In the genomic region with DNA sequence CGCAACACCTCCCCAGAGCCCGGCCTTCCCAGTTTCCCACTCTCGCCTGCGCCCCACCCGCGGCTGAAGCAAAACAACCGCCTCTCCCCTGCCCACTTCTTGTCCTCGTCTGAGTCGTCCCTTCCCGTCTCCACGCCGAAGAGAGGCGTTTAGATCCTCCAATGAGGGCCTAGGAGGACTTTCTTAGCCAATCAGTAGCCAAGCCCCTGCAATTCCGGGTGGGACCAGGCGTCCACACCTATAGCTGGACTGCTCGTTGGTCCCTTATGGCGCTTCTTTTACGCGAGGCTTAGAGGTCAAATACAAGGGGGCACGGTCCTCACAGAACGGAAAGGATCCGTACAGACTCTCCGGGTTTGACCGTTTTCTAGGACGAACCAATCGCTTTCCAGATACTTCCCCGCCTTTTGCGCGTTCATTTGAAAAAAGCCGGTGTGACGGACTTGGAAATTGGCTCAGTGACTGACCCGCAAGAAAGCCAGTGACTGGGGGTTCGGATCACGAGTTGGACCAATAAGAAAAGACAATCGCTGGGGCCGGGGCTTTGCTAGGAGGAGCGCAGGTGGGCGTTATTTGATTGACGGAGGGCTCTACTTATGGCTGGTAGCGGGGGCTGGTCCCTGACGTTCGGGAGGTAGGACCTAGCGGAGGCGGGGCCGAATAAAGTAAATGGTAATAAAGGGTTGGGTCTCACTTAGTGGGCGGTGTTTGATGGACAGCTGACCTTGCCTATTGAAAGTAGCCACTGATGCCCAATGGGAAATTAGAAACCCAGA, we compare ENCODE assay signal across 8 cellular contexts. TPM values are rescaled to one million over a fixed set of nuclear protein-coding genes. Genes with fewer than 3 reads are reported as not detected.
DNase-seq lines count a peak whose midpoint lies in the region; ATAC-seq and TF ChIP-seq lines count a peak whose summit lies in the region.

No MANE protein-coding gene starts in this region.

- peaks cover 22% of the 10 kb centered on the region for H3K36me3 Mint-ChIP-seq in dendritic cell treated with granulocyte-macrophage colony-stimulating factor and Interleukin-4, amounts not matched to agents 40 ng/mL and 50 ng/mL, for 4 days (ENCODE audit: low read depth)

- H3K27ac ChIP-seq in C4-2B: peak overlapping the region; percentile 72

- peaks cover 35% of the 10 kb centered on the region for H3K4me1 Mint-ChIP-seq in dendritic cell treated with granulocyte-macrophage colony-stimulating factor and Interleukin-4, amounts not matched to agents 40 ng/mL and 50 ng/mL, for 4 days (ENCODE audit: low read depth)

- H3K4me3 Mint-ChIP-seq in dendritic cell treated with granulocyte-macrophage colony-stimulating factor and Interleukin-4, amounts not matched to agents 40 ng/mL and 50 ng/mL, for 4 days: peak overlapping the region; percentile 79

- intact Hi-C loops in dendritic cell treated with granulocyte-macrophage colony-stimulating factor and Interleukin-4, amounts not matched to agents 40 ng/mL and 50 ng/mL, for 4 days (cut with micrococcal nuclease): loop anchor here (1.0 to 2.0 kb wide), 2 partner anchors 81 to 193 kb away; a partner anchor contains a TSS

- no peaks in the 10 kb centered on the region for H3K27me3 Mint-ChIP-seq in dendritic cell treated with granulocyte-macrophage colony-stimulating factor and Interleukin-4, amounts not matched to agents 40 ng/mL and 50 ng/mL, for 4 days

- no peaks in the 10 kb centered on the region for H3K9me3 Mint-ChIP-seq in dendritic cell treated with granulocyte-macrophage colony-stimulating factor and Interleukin-4, amounts not matched to agents 40 ng/mL and 50 ng/mL, for 4 days

- no peak for TF ChIP-seq CTCF in C4-2B (conservative IDR thresholded peaks at IDR 0.05)

- ATAC-seq in GM19395 (IDR thresholded peaks at IDR 0.05; ENCODE audit: unreplicated experiment) (peak; percentile 81), HG03558 (IDR thresholded peaks at IDR 0.05; ENCODE audit: extremely low read depth, unreplicated experiment) (peak; percentile 85), left lobe of liver (peak; percentile 81)

- peak overlapping the region; percentile 99 for H3K27ac Mint-ChIP-seq in dendritic cell treated with granulocyte-macrophage colony-stimulating factor and Interleukin-4, amounts not matched to agents 40 ng/mL and 50 ng/mL, for 4 days

- DNase-seq in NCI-H748 (lab: John Stamatoyannopoulos, UW; ENCODE audit: unreplicated experiment): peak; percentile 99
- DNase-seq in activated CD4-positive, alpha-beta T cell treated with anti-CD3 and anti-CD28 coated beads, Interleukin-2, amount 50 U/mL, for 4 hours: peak; percentile 95 to 97
- peak; percentile 100 for DNase-seq in left lobe of liver (ENCODE audit: low spot score)
- peak; percentile 95 to 97 for DNase-seq in stimulated activated CD4-positive, alpha-beta T cell treated with anti-CD3 and anti-CD28 coated beads, Interleukin-2, amount 100 ng/mL, for 24 hours

RNA-seq across cellular contexts. Expression of a gene that starts 0.6 kb away (rescaled TPM):
- 33.6 TPM for total RNA-seq in left lobe of liver

Comparison
In these comparisons a context has a peak if more than half of its experiments do, and no peak if none do; other contexts are left out.
1. Peak in every context shown above with its lines: DNase-seq, ATAC-seq and H3K27ac ChIP-seq.